Comparison of ENCODE assay signal across 8 cellular contexts in the genomic region with DNA sequence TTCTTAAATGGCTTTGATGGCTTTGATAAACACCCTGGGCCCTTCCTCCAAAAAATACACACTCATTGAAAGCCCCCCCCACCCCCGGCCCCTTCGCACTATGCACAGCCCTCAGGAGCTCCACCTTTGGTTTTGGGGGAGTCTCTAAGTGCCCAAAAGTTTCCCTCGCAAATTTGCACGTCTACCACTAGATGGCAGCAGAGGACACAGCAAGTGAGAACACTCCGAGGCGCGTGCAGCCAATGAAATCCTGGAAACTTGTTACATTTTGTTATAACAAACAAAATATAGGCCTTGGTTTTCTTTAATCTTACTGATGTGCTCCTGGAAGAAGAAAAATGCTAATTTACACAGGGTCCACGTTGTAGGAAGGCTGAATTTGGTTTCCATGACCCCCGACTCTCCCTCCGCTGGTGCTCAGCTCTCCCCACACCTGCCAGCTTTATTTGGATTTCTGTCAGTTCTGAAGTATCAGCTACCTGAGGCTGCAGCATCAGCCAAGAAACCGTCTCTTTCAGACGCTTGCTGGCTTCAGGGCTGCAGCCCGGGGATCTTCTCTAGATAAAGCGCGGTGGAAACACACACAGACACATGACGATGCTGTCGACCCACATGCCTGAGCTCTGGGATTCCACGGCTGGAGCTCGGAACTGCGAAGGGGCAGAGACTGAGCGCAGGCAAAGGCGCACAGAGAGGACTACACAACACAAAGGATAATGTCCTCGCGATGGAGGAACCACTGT.
A peak's percentile ranks its signal among the peaks of the same experiment; 100 is the strongest.
DNase-seq lines count a peak whose midpoint lies in the region; ATAC-seq and TF ChIP-seq lines count a peak whose summit lies in the region.

No MANE protein-coding gene starts in this region.

- H3K36me3 ChIP-seq in Peyer's patch (no peaks in the 10 kb centered on the region), transverse colon (no peaks in the 10 kb centered on the region)

- intact Hi-C loops in activated T-helper 1 cell treated with anti-CD3 and anti-CD28 coated beads, Interleukin-12 subunit alpha, Interleukin-12 subunit beta, Interleukin-2, Interleukin-4 antibody, amounts not matched to agents 30 ng/mL and 10 ng/mL and 1 ng/mL, durations not matched to agents 14 hours and 24 hours and 36 hours (cut with micrococcal nuclease): loop anchor here (1.0 kb wide), 3 partner anchors 214 to 513 kb away; no protein-coding TSS in a partner anchor
- intact Hi-C loops in transverse colon (cut with DNase I; ENCODE audit: low total_unique reads): loop anchor here (10.0 kb wide), 1 partner anchor 369 kb away; no protein-coding TSS in a partner anchor

- H3K4me1 ChIP-seq in Peyer's patch (peaks cover 0 to 5% (median 0%) of the 10 kb centered on the region in 4 donors), transverse colon (no peaks in the 10 kb centered on the region)

- peaks cover 5% of the 10 kb centered on the region for H3K4me1 Mint-ChIP-seq in activated T-helper 1 cell treated with anti-CD3 and anti-CD28 coated beads, Interleukin-12 subunit alpha, Interleukin-12 subunit beta, Interleukin-2, Interleukin-4 antibody, amounts not matched to agents 30 ng/mL and 10 ng/mL and 1 ng/mL, durations not matched to agents 14 hours and 24 hours and 36 hours (ENCODE audit: low read depth)

- no peaks in the 10 kb centered on the region for H3K9me3 Mint-ChIP-seq in activated T-helper 1 cell treated with anti-CD3 and anti-CD28 coated beads, Interleukin-12 subunit alpha, Interleukin-12 subunit beta, Interleukin-2, Interleukin-4 antibody, amounts not matched to agents 30 ng/mL and 10 ng/mL and 1 ng/mL, durations not matched to agents 14 hours and 24 hours and 36 hours

- no peak overlapping the region for H3K4me3 ChIP-seq in Peyer's patch
- H3K4me3 ChIP-seq in transverse colon: no peak overlapping the region

- H3K27ac Mint-ChIP-seq in activated T-helper 1 cell treated with anti-CD3 and anti-CD28 coated beads, Interleukin-12 subunit alpha, Interleukin-12 subunit beta, Interleukin-2, Interleukin-4 antibody, amounts not matched to agents 30 ng/mL and 10 ng/mL and 1 ng/mL, durations not matched to agents 14 hours and 24 hours and 36 hours: no peak overlapping the region

- 58 to 77% methylated on average over 15 to 24 of the region's 24 CpGs for WGBS in transverse colon (ENCODE audit: low coverage in 1 of 2), 2 donors

- H3K36me3 Mint-ChIP-seq in activated T-helper 1 cell treated with anti-CD3 and anti-CD28 coated beads, Interleukin-12 subunit alpha, Interleukin-12 subunit beta, Interleukin-2, Interleukin-4 antibody, amounts not matched to agents 30 ng/mL and 10 ng/mL and 1 ng/mL, durations not matched to agents 14 hours and 24 hours and 36 hours (ENCODE audit: low read depth): no peaks in the 10 kb centered on the region

- TF ChIP-seq CTCF in GM12872 (IDR thresholded peaks at IDR 0.05; ENCODE audit: insufficient read depth, low read depth, low read length): peak; percentile 87
- TF ChIP-seq CTCF in Peyer's patch (IDR thresholded peaks at IDR 0.05): peak; percentile 57 to 92 (median 68)
- peak; percentile 70 to 89 (median 83) for TF ChIP-seq CTCF in transverse colon (IDR thresholded peaks at IDR 0.05)

- in situ Hi-C loops in transverse colon (cut with MboI; ENCODE audit: low pct_ligation_motif_present in 1 of 4, low pct_unique_long_range_greater_than_20kb in 1 of 4, low sequenced_read_pairs in 3 of 4): loop anchor here in 3 of 4 donors (10.0 to 25.0 kb wide), 3 partner anchors 212 to 369 kb away; a partner anchor contains a TSS

- DNase-seq in HUDEP-2 (lab: John Stamatoyannopoulos, UW; ENCODE audit: unreplicated experiment in 76 of 76) (peak in 60 of 76 experiments; percentile 14 to 83 (median 54)), Peyer's patch (peak in 2 of 3 donors; percentile 55 to 84), fibroblast of the conjunctiva (ENCODE audit: low read depth) (peak; percentile 69), non-pigmented ciliary epithelial cell (ENCODE audit: low read depth) (peak; percentile 32), transverse colon (peak; percentile 49)
- DNase-seq in activated T-helper 1 cell treated with anti-CD3 and anti-CD28 coated beads, Interleukin-12 subunit alpha, Interleukin-12 subunit beta, Interleukin-2, Interleukin-4 antibody, amounts not matched to agents 30 ng/mL and 10 ng/mL and 1 ng/mL, durations not matched to agents 14 hours and 24 hours and 36 hours (ENCODE audit: low spot score): peak; percentile 44

- H3K9me3 ChIP-seq in Peyer's patch (no peaks in the 10 kb centered on the region), transverse colon (no peaks in the 10 kb centered on the region)

- TF ChIP-seq POLR2A in Peyer's patch (IDR thresholded peaks at IDR 0.05) (no peak), transverse colon (IDR thresholded peaks at IDR 0.05) (no peak)

- TF ChIP-seq EP300 in transverse colon (IDR thresholded peaks at IDR 0.05; ENCODE audit: low read depth): no peak

- no peak for ATAC-seq in GM21360 (IDR thresholded peaks at IDR 0.05; ENCODE audit: unreplicated experiment)

- H3K27ac ChIP-seq in Peyer's patch (no peak overlapping the region), transverse colon (no peak overlapping the region)

- H3K27me3 Mint-ChIP-seq in activated T-helper 1 cell treated with anti-CD3 and anti-CD28 coated beads, Interleukin-12 subunit alpha, Interleukin-12 subunit beta, Interleukin-2, Interleukin-4 antibody, amounts not matched to agents 30 ng/mL and 10 ng/mL and 1 ng/mL, durations not matched to agents 14 hours and 24 hours and 36 hours (ENCODE audit: insufficient read depth): peaks cover 3% of the 10 kb centered on the region

- H3K4me3 Mint-ChIP-seq in activated T-helper 1 cell treated with anti-CD3 and anti-CD28 coated beads, Interleukin-12 subunit alpha, Interleukin-12 subunit beta, Interleukin-2, Interleukin-4 antibody, amounts not matched to agents 30 ng/mL and 10 ng/mL and 1 ng/mL, durations not matched to agents 14 hours and 24 hours and 36 hours: no peak overlapping the region

- H3K27me3 ChIP-seq in Peyer's patch (no peaks in the 10 kb centered on the region), transverse colon (peaks cover 17% of the 10 kb centered on the region)
